In genomic region chrX:153599192-153600031, GRCh38 we compare ENCODE assay signal across 8 cellular contexts. TPM values are rescaled to one million over a fixed set of nuclear protein-coding genes. Genes with fewer than 3 reads are reported as not detected.
DNase-seq lines count a peak whose midpoint lies in the region; ATAC-seq and TF ChIP-seq lines count a peak whose summit lies in the region.

No MANE protein-coding gene starts in this region.

- H3K4me1 ChIP-seq in left lung: peaks cover 0 to 24% of the 10 kb centered on the region in 2 donors

- ATAC-seq in GM19025 (IDR thresholded peaks at IDR 0.05; ENCODE audit: low read depth, unreplicated experiment) (peak; percentile 84), HG03342 (IDR thresholded peaks at IDR 0.05; ENCODE audit: unreplicated experiment) (peak; percentile 82), left lung (peak; percentile 95)

- H3K4me3 ChIP-seq in AG10803 (ENCODE audit: low read length) (peak overlapping the region; percentile 71), left lung (peak overlapping the region; percentile 39 to 69)

- peaks cover 2% of the 10 kb centered on the region for H3K36me3 Mint-ChIP-seq in activated CD4-positive, alpha-beta T cell treated with anti-CD3 and anti-CD28 coated beads, Interleukin-2, amount 10 ng/mL, durations not matched to agents 24 days and 14 days (ENCODE audit: low read depth)

- no peaks in the 10 kb centered on the region for H3K27me3 ChIP-seq in left lung

- peaks cover 25% of the 10 kb centered on the region for H3K4me1 Mint-ChIP-seq in activated CD4-positive, alpha-beta T cell treated with anti-CD3 and anti-CD28 coated beads, Interleukin-2, amount 10 ng/mL, durations not matched to agents 24 days and 14 days

- TF ChIP-seq CTCF in AG10803 (conservative IDR thresholded peaks at IDR 0.05; ENCODE audit: low read length): no peak
- no peak for TF ChIP-seq CTCF in left lung (IDR thresholded peaks at IDR 0.05)

- peak overlapping the region; percentile 7 to 70 for H3K27ac ChIP-seq in left lung

- H3K27ac Mint-ChIP-seq in activated CD4-positive, alpha-beta T cell treated with anti-CD3 and anti-CD28 coated beads, Interleukin-2, amount 10 ng/mL, durations not matched to agents 24 days and 14 days: peak overlapping the region; percentile 73

- H3K9me3 Mint-ChIP-seq in activated CD4-positive, alpha-beta T cell treated with anti-CD3 and anti-CD28 coated beads, Interleukin-2, amount 10 ng/mL, durations not matched to agents 24 days and 14 days: no peaks in the 10 kb centered on the region

- DNase-seq in AG10803 (ENCODE audit: low read depth) (peak; percentile 80), NCI-H510A treated with DMSO at 0.1 percent for 48 hours (lab: John Stamatoyannopoulos, UW) (peak; percentile 73), cortex of kidney (lab: John Stamatoyannopoulos, UW) (peak; percentile 17), left lung (peak; percentile 91 to 97)
- peak; percentile 97 for DNase-seq in activated CD4-positive, alpha-beta T cell treated with anti-CD3 and anti-CD28 coated beads, Interleukin-2, amount 10 ng/mL, durations not matched to agents 24 days and 14 days
- peak; percentile 85 to 88 for DNase-seq in stimulated activated CD4-positive, alpha-beta T cell treated with anti-CD3 and anti-CD28 coated beads, Interleukin-2, amount 100 ng/mL, for 24 hours

- H3K36me3 ChIP-seq in left lung: peaks cover 0 to 15% of the 10 kb centered on the region in 2 donors

- intact Hi-C loops in activated CD4-positive, alpha-beta T cell treated with anti-CD3 and anti-CD28 coated beads, Interleukin-2, amount 10 ng/mL, durations not matched to agents 24 days and 14 days (cut with micrococcal nuclease): loop anchor here (1.0 to 2.0 kb wide), 3 partner anchors 17 to 129 kb away; partner anchors contain the start of genes ABCD1, BCAP31 and HAUS7
- intact Hi-C loops in left lung (cut with DNase I): no loop called here

- peak overlapping the region; percentile 87 for H3K4me3 Mint-ChIP-seq in activated CD4-positive, alpha-beta T cell treated with anti-CD3 and anti-CD28 coated beads, Interleukin-2, amount 10 ng/mL, durations not matched to agents 24 days and 14 days

- H3K9me3 ChIP-seq in left lung: no peaks in the 10 kb centered on the region

- no peaks in the 10 kb centered on the region for H3K27me3 Mint-ChIP-seq in activated CD4-positive, alpha-beta T cell treated with anti-CD3 and anti-CD28 coated beads, Interleukin-2, amount 10 ng/mL, durations not matched to agents 24 days and 14 days

RNA-seq across cellular contexts. Expression of gene CCNQ, which starts 0.5 kb away (rescaled TPM):
- total RNA-seq in activated CD4-positive, alpha-beta T cell treated with anti-CD3 and anti-CD28 coated beads, Interleukin-2, amount 10 ng/mL, durations not matched to agents 24 days and 14 days: 27.3 and 28.7 TPM in 2 replicates
- total RNA-seq in left lung: 10 to 100 TPM; 17.1 to 18.7 TPM

RNA-seq across cellular contexts. Expression of gene DUSP9, which starts 47.6 kb away (rescaled TPM):
- 0.19 and 0.24 TPM in 2 replicates for total RNA-seq in activated CD4-positive, alpha-beta T cell treated with anti-CD3 and anti-CD28 coated beads, Interleukin-2, amount 10 ng/mL, durations not matched to agents 24 days and 14 days
- under 1 TPM in 1 of 2 donors, not detected in 1; 0.16 TPM for total RNA-seq in left lung

Comparison
In these comparisons a context has a peak if more than half of its experiments do, and no peak if none do; other contexts are left out.
1. Peak in every context shown above with its lines: DNase-seq, ATAC-seq, H3K4me3 ChIP-seq and H3K27ac ChIP-seq.
2. DNase-seq: peak in every context shown above with its lines; median percentile 97 in activated CD4-positive, alpha-beta T cell treated with anti-CD3 and anti-CD28 coated beads, Interleukin-2, amount 10 ng/mL, durations not matched to agents 24 days and 14 days; 94 in left lung; 86 in stimulated activated CD4-positive, alpha-beta T cell treated with anti-CD3 and anti-CD28 coated beads, Interleukin-2, amount 100 ng/mL, for 24 hours; 80 in AG10803; 73 in NCI-H510A treated with DMSO at 0.1 percent for 48 hours; 17 in cortex of kidney.